Comparison of ENCODE assay signal across 8 cellular contexts in the genomic region with DNA sequence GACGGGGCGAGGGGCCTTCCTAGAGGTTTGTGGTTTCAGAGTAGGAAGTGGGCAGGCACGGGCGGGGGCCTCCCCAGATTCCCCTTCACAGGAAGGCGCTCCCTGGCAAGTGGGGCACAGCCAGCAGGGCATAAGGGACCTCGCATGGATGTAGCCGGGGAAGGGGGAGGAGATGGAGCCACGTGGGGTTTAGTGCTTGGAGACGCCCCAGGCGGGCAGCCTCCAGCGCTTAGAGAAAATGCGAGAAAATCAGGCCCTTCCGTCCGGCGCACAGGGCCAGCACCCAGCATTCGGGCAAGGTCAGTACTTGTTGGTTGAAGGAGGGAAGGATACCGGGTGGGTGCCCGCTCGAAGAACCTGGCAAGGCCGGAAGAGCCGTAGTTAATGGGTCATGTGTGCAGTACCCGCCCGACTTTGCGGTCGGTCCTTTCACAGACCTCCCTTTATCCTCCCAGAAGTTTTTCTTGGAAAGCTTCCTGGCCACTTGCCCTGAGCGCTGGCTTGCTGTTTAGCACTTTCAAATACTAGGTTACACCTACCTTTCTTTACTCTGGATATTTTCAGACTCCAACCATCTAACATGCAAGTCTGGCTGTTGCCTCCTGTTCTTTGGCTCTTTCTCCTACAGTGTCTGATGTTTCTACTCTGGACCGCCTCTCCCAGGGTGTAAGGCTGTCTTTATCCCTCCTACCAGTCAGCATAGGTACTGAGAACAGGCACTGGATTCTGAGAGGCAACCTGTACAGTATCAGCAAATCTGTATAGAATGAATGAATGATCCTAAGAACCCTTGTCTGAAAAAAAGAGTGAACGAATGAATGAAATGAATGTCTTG.
DNase-seq lines count a peak whose midpoint lies in the region; ATAC-seq, FAIRE-seq and TF ChIP-seq lines count a peak whose summit lies in the region.

No MANE protein-coding gene starts in this region.

- no peaks in the 10 kb centered on the region for H3K27me3 ChIP-seq in pancreas

- peak overlapping the region; percentile 23 to 67 (median 48) for H3K27ac ChIP-seq in pancreas

- ATAC-seq in pancreas: peak; percentile 66 to 80 (median 73)
- no peak for ATAC-seq in GM21447 (IDR thresholded peaks at IDR 0.05; ENCODE audit: unreplicated experiment)

- peak overlapping the region; percentile 40 for H3K4me3 ChIP-seq in fibroblast of the aortic adventitia (ENCODE audit: low read depth, low read length)
- peak overlapping the region; percentile 21 to 54 (median 32) for H3K4me3 ChIP-seq in pancreas

- WGBS in pancreas, 2 donors: 8% methylated on average over 28 of the region's 28 CpGs

- no peak for FAIRE-seq in pancreas (lab: Jason Lieb, UNC)

- peak; percentile 64 for DNase-seq in DMS153 treated with DMSO at 0.1 percent for 48 hours (lab: John Stamatoyannopoulos, UW; ENCODE audit: unreplicated experiment)
- peak; percentile 53 for DNase-seq in NCI-H510A (lab: John Stamatoyannopoulos, UW)
- peak; percentile 64 for DNase-seq in fibroblast of the aortic adventitia (ENCODE audit: low read depth)
- peak in 5 of 6 donors; percentile 34 to 66 (median 51) for DNase-seq in pancreas
- DNase-seq in NCI-H2029 treated with DMSO at 0.1 percent for 48 hours (lab: John Stamatoyannopoulos, UW): no peak
- no peak for DNase-seq in GM13976 (ENCODE audit: low spot score)
- DNase-seq in HuH-7.5 (ENCODE audit: low spot score): no peak

- no peaks in the 10 kb centered on the region for H3K9me3 ChIP-seq in pancreas

- in situ Hi-C loops in GM13976 (cut with MboI; ENCODE audit: low sequenced_read_pairs, unreplicated experiment): no loop called here

- TF ChIP-seq CTCF in fibroblast of the aortic adventitia (IDR thresholded peaks at IDR 0.05; ENCODE audit: insufficient read depth, low read length): no peak
- TF ChIP-seq CTCF in pancreas (IDR thresholded peaks at IDR 0.05): no peak
- no peak for TF ChIP-seq CTCF in GM13976 (IDR thresholded peaks at IDR 0.05; ENCODE audit: borderline replicate concordance, control extremely low read depth, extremely low read depth, insufficient read depth, missing control alignments)

- no peaks in the 10 kb centered on the region for H3K36me3 ChIP-seq in pancreas

- intact Hi-C loops in pancreas (cut with DNase I): no loop called here

- peaks cover 0 to 7% (median 0%) of the 10 kb centered on the region in 3 donors for H3K4me1 ChIP-seq in pancreas

Comparison
In these comparisons a context has a peak if more than half of its experiments do, and no peak if none do; other contexts are left out.
1. DNase-seq: peak in DMS153 treated with DMSO at 0.1 percent for 48 hours (single experiment), NCI-H510A (single experiment), fibroblast of the aortic adventitia (single experiment) and pancreas (5 of 6); none in NCI-H2029 treated with DMSO at 0.1 percent for 48 hours (single experiment), GM13976 (single experiment) and HuH-7.5 (single experiment).